ENCODE assay signal across 11 cellular contexts in genomic region chr9:6417186-6417585, GRCh38. TPM values are rescaled to one million over a fixed set of nuclear protein-coding genes. Genes with fewer than 3 reads are reported as not detected.
A peak's percentile ranks its signal among the peaks of the same experiment; 100 is the strongest.
DNase-seq lines count a peak whose midpoint lies in the region; ATAC-seq and TF ChIP-seq lines count a peak whose summit lies in the region.
"Had no signal": no experiment of that assay in that cellular context is flagged by ENCODE, and none has a peak within 500 bp of the region (broad histone marks: within the 10 kb centered on the region; RNA-seq: fewer than 3 reads in every experiment).

No MANE protein-coding gene starts in this region.

- peaks cover 73% of the 10 kb centered on the region for H3K36me3 ChIP-seq in DOHH2 (ENCODE audit: control insufficient read depth, low read length)
- peaks cover 3 to 11% of the 10 kb centered on the region in 2 experiments; a peak in 2 of 3 replicates for H3K36me3 ChIP-seq in HEK293 (ENCODE audit: control insufficient read depth in 2 of 2, insufficient read depth in 1 of 2, low read length in 2 of 2)
- peaks cover 3 to 23% of the 10 kb centered on the region in 2 experiments for H3K36me3 ChIP-seq in mesenchymal stem cell (ENCODE audit: control insufficient read depth in 1 of 2, insufficient read depth in 2 of 2, low read depth in 1 of 2, low read length in 2 of 2)
- H3K36me3 ChIP-seq in tibial artery: peaks cover 0 to 9% (median 3%) of the 10 kb centered on the region in 3 donors

- peaks cover 2% of the 10 kb centered on the region; the same call in 1 of the 2 replicates for H3F3A ChIP-seq in DOHH2 (ENCODE audit: control insufficient read depth, insufficient read depth)

- no peak overlapping the region for H2BK120ac ChIP-seq in mesenchymal stem cell (ENCODE audit: low read depth, low read length)

- no peak overlapping the region for H3K23ac ChIP-seq in mesenchymal stem cell (ENCODE audit: low read length in 2 of 2)

- H3K9me2 ChIP-seq in DOHH2 (replicated peaks; ENCODE audit: control insufficient read depth, low read length): no peaks in the 10 kb centered on the region

- H3K4me2 ChIP-seq in DOHH2 (ENCODE audit: low read length) (peak overlapping the region; percentile 91), mesenchymal stem cell (ENCODE audit: low read length, poor library complexity, severe bottlenecking) (no peak overlapping the region)

- H4K91ac ChIP-seq in mesenchymal stem cell (ENCODE audit: low read length): no peak overlapping the region

- no peak overlapping the region for H3K14ac ChIP-seq in mesenchymal stem cell (ENCODE audit: low read length in 2 of 2)

- CTCF ChIA-PET in HEK293 (lab: Yijun Ruan, JAX) (interaction anchor here (0.7 kb wide), 1 partner anchor 54 kb away, joined by 3 read pairs; no protein-coding TSS in a partner anchor), activated B cell treated with CpG ODN at 0.5 μM for 24 hours (lab: Charles Lee) (interaction anchor here (0.6 to 1.0 kb wide), 2 partner anchors 9 to 65 kb away, joined by 3 read pairs; no protein-coding TSS in a partner anchor)

- no CpG with 5 or more reads among the region's 3 CpGs for whole genome bisulfite sequencing in mesenchymal stem cell

- no peak overlapping the region for H2AK5ac ChIP-seq in mesenchymal stem cell (ENCODE audit: low read length, severe bottlenecking)

- DNase-seq in activated B cell treated with CpG ODN at 0.5 μM for 24 hours (no peak), mesenchymal stem cell (peak; percentile 47), NCI-H524 treated with DMSO at 0.1 percent for 48 hours (lab: John Stamatoyannopoulos, UW) (no peak), tibial artery (no peak), NCI-H2227 treated with DMSO at 0.1 percent for 48 hours (lab: John Stamatoyannopoulos, UW) (no peak)
- DNase-seq: NCI-H345; right cardiac atrium; stimulated activated naive CD4-positive, alpha-beta T cell treated with Interleukin-2 at 50 U/mL for 16 hours had no signal

- peaks cover 36% of the 10 kb centered on the region for H3K36me3 Mint-ChIP-seq in activated B cell treated with CpG ODN at 0.5 μM for 24 hours (ENCODE audit: low read depth)

- ATAC-seq in activated B cell treated with CpG ODN at 0.5 μM for 24 hours (ENCODE audit: low read depth) (no peak), GM21526 (IDR thresholded peaks at IDR 0.05; ENCODE audit: low FRiP score, unreplicated experiment) (no peak)
- ATAC-seq: right cardiac atrium had no signal

- H3K27ac ChIP-seq in DOHH2 (ENCODE audit: low read depth, low read length) (0 out of 2 replicates have a peak overlapping the region, but pooled peaks have one; percentile 7), HEK293 (ENCODE audit: extremely low read depth, low read depth, low read length) (no peak overlapping the region), mesenchymal stem cell (ENCODE audit: low read length, poor library complexity, severe bottlenecking) (no peak overlapping the region), tibial artery (no peak overlapping the region)

- no peaks in the 10 kb centered on the region for H3K9me3 Mint-ChIP-seq in activated B cell treated with CpG ODN at 0.5 μM for 24 hours

- H3K9ac ChIP-seq in mesenchymal stem cell (ENCODE audit: low read length): peak overlapping the region; percentile 14

- H2BK12ac ChIP-seq in mesenchymal stem cell (ENCODE audit: low read length in 2 of 2): no peak overlapping the region

- peaks cover 69% of the 10 kb centered on the region for H3K4me1 Mint-ChIP-seq in activated B cell treated with CpG ODN at 0.5 μM for 24 hours

- no peak overlapping the region for H3K18ac ChIP-seq in mesenchymal stem cell (ENCODE audit: low read depth in 1 of 2, low read length in 2 of 2)

- H2AFZ ChIP-seq in mesenchymal stem cell (ENCODE audit: low read depth, low read length): no peak overlapping the region

- H3K4me3 ChIP-seq in DOHH2 (ENCODE audit: low read length) (peak overlapping the region; percentile 60), HEK293 (ENCODE audit: low read depth, low read length) (no peak overlapping the region), mesenchymal stem cell (ENCODE audit: insufficient read depth in 1 of 2, low read depth in 1 of 2, low read length in 2 of 2) (peak overlapping the region in 1 of 2 experiments; percentile 52), tibial artery (no peak overlapping the region)

- peaks cover 92% of the 10 kb centered on the region for H3K79me2 ChIP-seq in DOHH2 (ENCODE audit: control insufficient read depth, low read length)

- no peaks in the 10 kb centered on the region for H3K9me3 ChIP-seq in DOHH2 (ENCODE audit: control insufficient read depth, insufficient read depth, low read length)
- no peaks in the 10 kb centered on the region for H3K9me3 ChIP-seq in HEK293 (ENCODE audit: control insufficient read depth, insufficient read depth, low read depth, low read length)
- no peaks in the 10 kb centered on the region for H3K9me3 ChIP-seq in mesenchymal stem cell (ENCODE audit: control insufficient read depth, low read length)
- H3K9me3 ChIP-seq in tibial artery: no peaks in the 10 kb centered on the region

- intact Hi-C loops in activated B cell treated with CpG ODN at 0.5 μM for 24 hours (cut with micrococcal nuclease): loop anchor here (1.0 to 10.0 kb wide), 3 partner anchors 10 to 1432 kb away; partner anchors contain the start of gene JAK2
- intact Hi-C loops in tibial artery (cut with DNase I; ENCODE audit: low total_unique reads): loop anchor here (10.0 kb wide), 1 partner anchor 338 kb away; the partner anchor contains the start of gene KDM4C

- no peaks in the 10 kb centered on the region for H3K27me3 Mint-ChIP-seq in activated B cell treated with CpG ODN at 0.5 μM for 24 hours

- H3K4ac ChIP-seq in mesenchymal stem cell (ENCODE audit: low read depth in 1 of 2, low read length in 2 of 2): no peak overlapping the region

- no peak overlapping the region for H2BK5ac ChIP-seq in mesenchymal stem cell (ENCODE audit: low read depth, low read length, poor library complexity, severe bottlenecking)

- POLR2A ChIA-PET in HEK293 (lab: Yijun Ruan, JAX): no interaction called here
- POLR2A ChIA-PET in activated B cell treated with CpG ODN at 0.5 μM for 24 hours (lab: Charles Lee): interaction anchor here (0.8 to 8.0 kb wide), 2 partner anchors 13 to 55 kb away, joined by 3 to 164 read pairs; no protein-coding TSS in a partner anchor

- H4K20me1 ChIP-seq in DOHH2 (ENCODE audit: control insufficient read depth, insufficient read depth, low read depth, low read length): peaks cover 46% of the 10 kb centered on the region

- H2BK15ac ChIP-seq in mesenchymal stem cell (ENCODE audit: low read depth, poor library complexity, severe bottlenecking): no peak overlapping the region

- H3K27me3 ChIP-seq in DOHH2 (ENCODE audit: control insufficient read depth, low read length) (no peaks in the 10 kb centered on the region), mesenchymal stem cell (ENCODE audit: control insufficient read depth in 1 of 2, insufficient read depth in 1 of 2, low read length in 2 of 2) (no peaks in the 10 kb centered on the region), tibial artery (no peaks in the 10 kb centered on the region)

- H3K4me1 ChIP-seq in DOHH2 (ENCODE audit: control insufficient read depth, low read length) (peaks cover 69% of the 10 kb centered on the region), HEK293 (ENCODE audit: control insufficient read depth, insufficient read depth, low read length) (peaks cover 3% of the 10 kb centered on the region; the same call in 1 of the 2 replicates), mesenchymal stem cell (ENCODE audit: control insufficient read depth, insufficient read depth, low read depth, low read length) (peaks cover 8% of the 10 kb centered on the region), tibial artery (peaks cover 0 to 68% (median 24%) of the 10 kb centered on the region in 4 donors)

- no peak for TF ChIP-seq CTCF in DOHH2 (IDR thresholded peaks at IDR 0.05; ENCODE audit: low read depth, low read length, poor library complexity, severe bottlenecking)
- TF ChIP-seq CTCF in HEK293 (tag by site-specific recombination; IDR thresholded peaks at IDR 0.05): no peak
- TF ChIP-seq CTCF in activated B cell treated with CpG ODN at 0.5 μM for 24 hours (IDR thresholded peaks at IDR 0.05): no peak
- TF ChIP-seq CTCF in tibial artery (IDR thresholded peaks at IDR 0.05): no peak

- H4K8ac ChIP-seq in mesenchymal stem cell (ENCODE audit: low read length): no peak overlapping the region

- peak overlapping the region; percentile 47 for H3K27ac Mint-ChIP-seq in activated B cell treated with CpG ODN at 0.5 μM for 24 hours

- H3K4me3 Mint-ChIP-seq in activated B cell treated with CpG ODN at 0.5 μM for 24 hours: peak overlapping the region; percentile 65

- no peaks in the 10 kb centered on the region for H3K79me1 ChIP-seq in mesenchymal stem cell (replicated peaks; ENCODE audit: low read length, poor library complexity, severe bottlenecking)

TF ChIP-seq in HEK293, 187 proteins besides CTCF, POLR2A, EP300 and RAD21:
- TF ChIP-seq PRDM1 (tag by site-specific recombination; IDR thresholded peaks at IDR 0.05) (peak; percentile 75; the same call in 1 of the 2 replicates), ZNF292 (tag by site-specific recombination; IDR thresholded peaks at IDR 0.05; ENCODE audit: borderline replicate concordance, low read depth) (no peak)

RNA-seq across cellular contexts. Expression of gene UHRF2, which starts 4.2 kb away (rescaled TPM):
- 81.1 and 114 TPM in 2 replicates for total RNA-seq in activated B cell treated with CpG ODN at 0.5 μM for 24 hours
- polyA plus RNA-seq in mesenchymal stem cell (2013, experiment 1 of 2): 17.2 TPM
- 17.2 TPM for polyA plus RNA-seq in mesenchymal stem cell (2013, experiment 2 of 2)
